Comparison of ENCODE assay signal across 9 cellular contexts in the genomic region with DNA sequence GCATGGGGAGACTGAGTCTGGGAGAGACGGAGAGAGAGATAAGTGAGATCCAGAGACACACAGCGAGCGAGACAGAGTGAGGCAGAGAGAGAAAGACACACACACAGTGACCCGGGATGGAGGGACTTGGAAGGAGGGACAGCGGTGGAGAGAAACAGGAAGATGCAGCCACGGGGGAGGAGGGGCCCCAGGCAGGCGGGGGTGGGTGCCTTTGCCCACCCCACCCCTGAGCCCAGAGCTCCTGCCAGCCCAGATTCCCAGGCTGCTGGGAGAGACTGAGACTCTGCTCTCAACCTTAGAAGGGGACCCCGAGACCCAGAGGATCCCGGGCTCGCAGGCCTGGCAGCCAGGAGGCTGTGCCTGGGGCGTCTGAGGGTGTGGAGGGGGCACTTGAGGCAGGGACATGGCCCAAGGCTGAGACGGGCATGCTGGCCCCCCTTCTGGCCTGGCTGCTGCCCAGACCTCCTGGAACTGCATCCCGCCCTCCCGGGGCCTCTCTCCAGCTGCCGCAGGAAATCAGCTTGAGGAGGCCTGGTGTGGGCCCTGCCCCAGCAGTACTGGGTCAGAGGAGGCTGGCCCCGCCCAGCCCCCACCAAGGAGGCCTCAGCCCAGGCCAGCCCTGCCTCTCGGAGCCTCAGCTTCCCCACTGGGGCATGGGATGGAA. TPM values are rescaled to one million over a fixed set of nuclear protein-coding genes. Genes with fewer than 3 reads are reported as not detected.
DNase-seq lines count a peak whose midpoint lies in the region; ATAC-seq, FAIRE-seq and TF ChIP-seq lines count a peak whose summit lies in the region.
"Had no signal": no experiment of that assay in that cellular context is flagged by ENCODE, and none has a peak within 500 bp of the region (broad histone marks: within the 10 kb centered on the region; RNA-seq: fewer than 3 reads in every experiment).

No MANE protein-coding gene starts in this region.

- intact Hi-C loops in tibial artery (cut with DNase I; ENCODE audit: low total_unique reads), result no loop called here

- H4K91ac ChIP-seq in H1 (replicated peaks; ENCODE audit: insufficient read length, low read length), result no peak overlapping the region

- no peaks in the 10 kb centered on the region for H3K79me2 ChIP-seq in H1 (ENCODE audit: control insufficient read depth in 1 of 2, insufficient read depth in 2 of 2, low read length in 2 of 2)

- no peaks in the 10 kb centered on the region for H3K23me2 ChIP-seq in H1 (ENCODE audit: low read depth, low read length)

- H4K20me1 ChIP-seq in H1 (replicated peaks in 1 of 2; ENCODE audit: control insufficient read depth in 1 of 2, insufficient read depth in 2 of 2, low read length in 2 of 2), result peaks cover 0 to 1% of the 10 kb centered on the region in 2 experiments

- no peak overlapping the region for H3K4me3 Mint-ChIP-seq in activated T-cell treated with anti-CD3 and anti-CD28 coated beads, Interleukin-2, amount 50 U/mL, for 24 hours

- 84% methylated on average over 15 of the region's 17 CpGs; no CpG with 5 or more reads in 1 of the 2 experiments for WGBS in H1 (ENCODE audit: extremely low coverage in 1 of 2, insufficient coverage in 1 of 2, insufficient read length in 1 of 2, insufficient replicate concordance in 2 of 2, low coverage in 1 of 2, low lambda C conversion rate in 2 of 2, missing lambda C conversion rate in 1 of 2), 2 experiments

- H3K36me3 ChIP-seq in H1 (ENCODE audit: control insufficient read depth in 2 of 4, insufficient read depth in 4 of 4, low read length in 3 of 4), result no peaks in the 10 kb centered on the region; a peak in 1 of 8 replicates
- H3K36me3 ChIP-seq in tibial artery, result peaks cover 25 to 73% (median 50%) of the 10 kb centered on the region in 3 donors

- no peak overlapping the region for H3K14ac ChIP-seq in H1 (ENCODE audit: insufficient read length)

- H3K4me1 Mint-ChIP-seq in activated T-cell treated with anti-CD3 and anti-CD28 coated beads, Interleukin-2, amount 50 U/mL, for 24 hours (ENCODE audit: low read depth), result peaks cover 4% of the 10 kb centered on the region

- no peak overlapping the region for H2BK20ac ChIP-seq in H1 (ENCODE audit: low read length)

- peaks cover 0 to 11% (median 6%) of the 10 kb centered on the region in 4 experiments; a peak in 4 of 7 replicates for H3K4me1 ChIP-seq in H1 (replicated peaks in 1 of 4; ENCODE audit: control insufficient read depth in 3 of 4, insufficient read depth in 4 of 4, low read length in 3 of 4)
- H3K4me1 ChIP-seq in tibial artery, result peaks cover 9 to 89% (median 72%) of the 10 kb centered on the region in 4 donors

- CTCF ChIA-PET in H1 (lab: Charles Lee; ENCODE audit: partially characterized antibody), result interaction anchor here (1.5 to 1.6 kb wide), 2 partner anchors 8 to 45 kb away, joined by 4 to 6 read pairs; a partner anchor contains a TSS

- no peak overlapping the region; the same call in 1 of the 2 replicates for H2BK5ac ChIP-seq in H1 (ENCODE audit: low read depth, low read length)

- H3K9ac ChIP-seq in H1 (replicated peaks in 1 of 4; ENCODE audit: extremely low read depth in 1 of 4, low read depth in 3 of 4, low read length in 3 of 4), result no peak overlapping the region

- peak; percentile 49 for DNase-seq in NCI-H1092 treated with DMSO at 0.1 percent for 48 hours (lab: John Stamatoyannopoulos, UW)
- DNase-seq in H1 (ENCODE audit: low read depth in 1 of 2, low spot score in 2 of 2), result no peak
- peak; percentile 92 for DNase-seq in mesenteric fat pad (ENCODE audit: low spot score)
- DNase-seq in tibial artery, result peak; percentile 88 to 98
- no peak for DNase-seq in NCI-H1436 (lab: John Stamatoyannopoulos, UW)
- DNase-seq in activated T-cell treated with anti-CD3 and anti-CD28 coated beads, Interleukin-2, amount 50 U/mL, for 24 hours, result no peak
- DNase-seq: activated CD4-positive, alpha-beta T cell treated with anti-CD3 and anti-CD28 coated beads for 1 hour had no signal

- TF ChIP-seq CTCF in H1 (IDR thresholded peaks at IDR 0.05; ENCODE audit: control extremely low read depth in 1 of 3, insufficient read depth in 1 of 3, low read depth in 1 of 3, low read length in 3 of 3) (no peak), tibial artery (IDR thresholded peaks at IDR 0.05) (no peak)

- no peak for TF ChIP-seq RAD21 in H1 (IDR thresholded peaks at IDR 0.05 in 1 of 2, conservative IDR thresholded peaks at IDR 0.05 in 1 of 2; ENCODE audit: low read depth in 2 of 2, low read length in 2 of 2)

- no peak overlapping the region for H3K23ac ChIP-seq in H1 (ENCODE audit: insufficient read length)

- no peak for ATAC-seq in GM19397 (IDR thresholded peaks at IDR 0.05; ENCODE audit: unreplicated experiment)
- ATAC-seq in HG03039 (IDR thresholded peaks at IDR 0.05; ENCODE audit: unreplicated experiment), result no peak

- no peak overlapping the region for H3K56ac ChIP-seq in H1 (replicated peaks; ENCODE audit: insufficient read length, low read depth, low read length)

- H3K27ac Mint-ChIP-seq in activated T-cell treated with anti-CD3 and anti-CD28 coated beads, Interleukin-2, amount 50 U/mL, for 24 hours, result no peak overlapping the region

- no peak overlapping the region for H4K5ac ChIP-seq in H1 (ENCODE audit: insufficient read length, low read depth, low read length)

- 0 out of 2 replicates have a peak overlapping the region, but pooled peaks have one; percentile 50 for H2BK12ac ChIP-seq in H1 (ENCODE audit: low read depth, low read length)

- H3K79me1 ChIP-seq in H1 (ENCODE audit: low read depth, low read length), result no peaks in the 10 kb centered on the region

- no peak overlapping the region for H3K4me2 ChIP-seq in H1 (ENCODE audit: insufficient read depth in 1 of 2, low read depth in 2 of 2, low read length in 2 of 2)

- no peak for TF ChIP-seq EP300 in H1 (IDR thresholded peaks at IDR 0.05; ENCODE audit: borderline replicate concordance in 1 of 2, low read depth in 2 of 2, low read length in 2 of 2)

- TF ChIP-seq POLR2A in H1 (IDR thresholded peaks at IDR 0.05; ENCODE audit: control extremely low read depth in 1 of 2, low read depth in 2 of 2, low read length in 2 of 2), result no peak

- no peak overlapping the region for H2AK5ac ChIP-seq in H1 (ENCODE audit: low read depth, low read length)

- H3K9me3 ChIP-seq in H1 (ENCODE audit: insufficient read depth in 2 of 2, low read depth in 1 of 2, low read length in 1 of 2), result no peaks in the 10 kb centered on the region
- H3K9me3 ChIP-seq in tibial artery, result no peaks in the 10 kb centered on the region

- H4K8ac ChIP-seq in H1 (ENCODE audit: extremely low read depth, insufficient read depth, low read length), result no peak overlapping the region

- no peak overlapping the region for H2BK120ac ChIP-seq in H1 (replicated peaks; ENCODE audit: low read depth, low read length)

- no peak overlapping the region; the same call in 1 of the 2 replicates for H2BK15ac ChIP-seq in H1 (ENCODE audit: low read length)

- no peak overlapping the region for H3K4ac ChIP-seq in H1 (replicated peaks; ENCODE audit: insufficient read length, low read depth, low read length)

- H3K9me3 Mint-ChIP-seq in activated T-cell treated with anti-CD3 and anti-CD28 coated beads, Interleukin-2, amount 50 U/mL, for 24 hours, result no peaks in the 10 kb centered on the region

- H3K27ac ChIP-seq in H1 (ENCODE audit: low read depth, low read length) (no peak overlapping the region), tibial artery (peak overlapping the region; percentile 86 to 90)

- no peaks in the 10 kb centered on the region for H3K36me3 Mint-ChIP-seq in activated T-cell treated with anti-CD3 and anti-CD28 coated beads, Interleukin-2, amount 50 U/mL, for 24 hours (ENCODE audit: low read depth)

- H3K27me3 Mint-ChIP-seq in activated T-cell treated with anti-CD3 and anti-CD28 coated beads, Interleukin-2, amount 50 U/mL, for 24 hours, result no peaks in the 10 kb centered on the region

- no peak overlapping the region for H2AFZ ChIP-seq in H1 (ENCODE audit: low read length)

- H3K27me3 ChIP-seq in H1 (replicated peaks in 1 of 4; ENCODE audit: control insufficient read depth in 3 of 4, extremely low read depth in 1 of 4, insufficient read depth in 3 of 4, low read length in 3 of 4) (no peaks in the 10 kb centered on the region), tibial artery (no peaks in the 10 kb centered on the region)

- no peak overlapping the region for H3K4me3 ChIP-seq in H1 (ENCODE audit: extremely low read depth in 1 of 4, insufficient read depth in 2 of 4, low read depth in 3 of 4, low read length in 4 of 4)
- H3K4me3 ChIP-seq in tibial artery, result peak overlapping the region; percentile 35 to 40

- H3K18ac ChIP-seq in H1 (ENCODE audit: extremely low read depth, low read length), result no peak overlapping the region; the same call in 1 of the 2 replicates

- POLR2A ChIA-PET in H1 (lab: Charles Lee; ENCODE audit: partially characterized antibody), result interaction anchor here (0.9 kb wide), 1 partner anchor 15 kb away, joined by 3 read pairs; no protein-coding TSS in a partner anchor

- no peak for FAIRE-seq in H1 (lab: Jason Lieb, UNC)

RNA-seq across cellular contexts. Expression of a gene that starts 18.1 kb away (rescaled TPM):
- not detected in 2 replicates for total RNA-seq in H1 (2021; fragmentation: NEBNext Ultra II Directional; extraction: Animal tissue kit (Norgen Biotek cat#: 25700))
- not detected in 2 replicates for polyA plus RNA-seq in H1 (2011; rRNA removed)
- not detected for polyA plus RNA-seq in H1 (2011; cell fraction: cytosol; rRNA removed)
- polyA plus RNA-seq in H1 (2011; cell fraction: nucleus; rRNA removed), result not detected
- polyA plus RNA-seq in H1 (2012, experiment 1 of 2), result not detected in 4 replicates
- not detected for polyA plus RNA-seq in H1 (2012, experiment 2 of 2)
- polyA plus RNA-seq in H1 (2013, experiment 1 of 2), result not detected
- polyA plus RNA-seq in H1 (2013, experiment 2 of 2), result not detected
- polyA minus RNA-seq in H1 (2011; rRNA and poly(A)+ RNA removed), result not detected in 2 replicates
- not detected for polyA minus RNA-seq in H1 (2011; cell fraction: cytosol; rRNA and poly(A)+ RNA removed)
- not detected for polyA minus RNA-seq in H1 (2011; cell fraction: nucleus; rRNA and poly(A)+ RNA removed)
- not detected for total RNA-seq in mesenteric fat pad

RNA-seq across cellular contexts. Expression of a gene that starts 32.6 kb away (rescaled TPM):
- not detected in 2 replicates for total RNA-seq in H1 (2021; fragmentation: NEBNext Ultra II Directional; extraction: Animal tissue kit (Norgen Biotek cat#: 25700))
- not detected in 2 replicates for polyA plus RNA-seq in H1 (2011; rRNA removed)
- polyA plus RNA-seq in H1 (2011; cell fraction: cytosol; rRNA removed), result not detected
- polyA plus RNA-seq in H1 (2011; cell fraction: nucleus; rRNA removed), result not detected
- not detected in 4 replicates for polyA plus RNA-seq in H1 (2012, experiment 1 of 2)
- not detected for polyA plus RNA-seq in H1 (2012, experiment 2 of 2)
- polyA plus RNA-seq in H1 (2013, experiment 1 of 2), result not detected
- polyA plus RNA-seq in H1 (2013, experiment 2 of 2), result not detected
- polyA minus RNA-seq in H1 (2011; rRNA and poly(A)+ RNA removed), result not detected in 2 replicates
- not detected for polyA minus RNA-seq in H1 (2011; cell fraction: cytosol; rRNA and poly(A)+ RNA removed)
- polyA minus RNA-seq in H1 (2011; cell fraction: nucleus; rRNA and poly(A)+ RNA removed), result 0.20 TPM
- total RNA-seq in mesenteric fat pad, result not detected

RNA-seq across cellular contexts. Expression of a gene that starts 45.4 kb away (rescaled TPM):
- total RNA-seq in H1 (2021; fragmentation: NEBNext Ultra II Directional; extraction: Animal tissue kit (Norgen Biotek cat#: 25700)), result 60.2 and 66.4 TPM in 2 replicates
- polyA plus RNA-seq in H1 (2011; rRNA removed), result 17.7 and 21.7 TPM in 2 replicates
- polyA plus RNA-seq in H1 (2011; cell fraction: cytosol; rRNA removed), result 18.6 TPM
- polyA plus RNA-seq in H1 (2011; cell fraction: nucleus; rRNA removed), result 82.4 TPM
- 31.8 to 69.1 TPM (median 54.8 TPM) in 4 replicates for polyA plus RNA-seq in H1 (2012, experiment 1 of 2)
- polyA plus RNA-seq in H1 (2012, experiment 2 of 2), result 41.9 TPM
- polyA plus RNA-seq in H1 (2013, experiment 1 of 2), result 103 TPM
- 99.8 TPM for polyA plus RNA-seq in H1 (2013, experiment 2 of 2)
- 28.1 and 28.5 TPM in 2 replicates for polyA minus RNA-seq in H1 (2011; rRNA and poly(A)+ RNA removed)
- polyA minus RNA-seq in H1 (2011; cell fraction: cytosol; rRNA and poly(A)+ RNA removed), result 23.0 TPM
- polyA minus RNA-seq in H1 (2011; cell fraction: nucleus; rRNA and poly(A)+ RNA removed), result 22.9 TPM
- total RNA-seq in mesenteric fat pad, result 265 TPM

Comparison
In these comparisons a context has a peak if more than half of its experiments do, and no peak if none do; other contexts are left out.
1. DNase-seq: peak in NCI-H1092 treated with DMSO at 0.1 percent for 48 hours (single experiment), mesenteric fat pad (single experiment) and tibial artery (2 of 2); none in H1 (0 of 2), NCI-H1436 (single experiment) and activated T-cell treated with anti-CD3 and anti-CD28 coated beads, Interleukin-2, amount 50 U/mL, for 24 hours (single experiment).
2. H3K4me3 ChIP-seq: peak in tibial artery (2 of 2); none in H1 (0 of 4).